ENCODE assay signal across 31 cellular contexts in the genomic region with DNA sequence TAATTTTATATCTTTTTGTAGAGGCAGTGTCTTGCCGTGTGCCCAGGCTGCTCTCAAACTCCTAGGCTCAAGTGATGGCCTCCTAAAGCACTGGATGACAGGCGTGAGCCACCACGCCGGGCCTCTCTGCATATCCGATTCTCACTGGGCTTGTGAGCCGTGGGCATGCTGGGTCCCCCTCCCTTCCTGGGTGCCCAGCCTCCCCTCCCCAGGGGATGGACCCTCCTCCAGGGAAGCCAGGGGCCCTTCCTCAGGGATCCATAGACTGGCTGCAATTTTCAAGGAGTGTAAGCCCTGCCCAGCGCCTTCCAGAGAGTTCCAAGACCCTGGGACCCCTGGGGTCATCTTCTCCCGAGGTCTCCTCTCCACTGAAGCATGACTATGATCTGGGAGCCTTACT.
"Had no signal": no experiment of that assay in that cellular context is flagged by ENCODE, and none has a peak within 500 bp of the region (broad histone marks: within the 10 kb centered on the region; RNA-seq: fewer than 3 reads in every experiment).

No MANE protein-coding gene starts in this region.

- H3K4me2 ChIP-seq: neural progenitor cell had no signal

- H3K9me3 ChIP-seq: esophagus squamous epithelium, right lobe of liver, thoracic aorta, uterus had no signal

- H3K4me1 Mint-ChIP-seq: activated T-helper 17 cell treated with anti-CD3 and anti-CD28 coated beads, Interleukin-2, amount 50 U/mL, for 72 hours; memory B cell; natural killer cell had no signal

- DNase-seq: activated CD4-positive, alpha-beta T cell treated with anti-CD3 and anti-CD28 coated beads for 1 hour; activated CD4-positive, alpha-beta T cell treated with anti-CD3 and anti-CD28 coated beads, Interleukin-2, amount 50 U/mL, for 1 hour; activated CD8-positive, alpha-beta T cell treated with anti-CD3 and anti-CD28 coated beads for 36 hours; activated gamma-delta T cell treated with Interleukin-2 at 50 U/mL for 16 hours; activated naive CD4-positive, alpha-beta T cell treated with anti-CD3 and anti-CD28 coated beads, Interleukin-2, amount 50 U/mL, for 16 hours; activated T-cell treated with anti-CD3 and anti-CD28 coated beads, Interleukin-2, amount 50 U/mL, for 4 hours; amniotic stem cell; central memory CD4-positive, alpha-beta T cell; dermis blood vessel endothelial cell; effector CD4-positive, alpha-beta T cell; esophagus squamous epithelium; midbrain; natural killer cell; stimulated activated CD4-positive, alpha-beta T cell treated with anti-CD3 and anti-CD28 coated beads, Interleukin-4, amount 100 ng/mL, for 1 hour; SW 1271; T-helper 9 cell; trophoblast cell; uterus had no signal

- H3K9me3 Mint-ChIP-seq: activated CD8-positive, alpha-beta T cell treated with anti-CD3 and anti-CD28 coated beads for 36 hours; activated T-cell treated with anti-CD3 and anti-CD28 coated beads, Interleukin-2, amount 50 U/mL, for 4 hours; activated T-helper 17 cell treated with anti-CD3 and anti-CD28 coated beads, Interleukin-2, amount 50 U/mL, for 72 hours; memory B cell; natural killer cell; neural progenitor cell; stimulated activated naive CD8-positive, alpha-beta T cell treated with anti-CD3 and anti-CD28 coated beads, Interleukin-15, Interleukin-2, amounts not matched to agents 100 ng/mL and 50 ng/mL, for 24 hours; T-helper 1 cell treated with Interleukin-12 subunit alpha and Interleukin-12 subunit beta and Interleukin-4 antibody, amounts not matched to agents 30 μg/mL and 1 μg/mL, for 36 hours had no signal

- ATAC-seq: activated CD8-positive, alpha-beta T cell treated with anti-CD3 and anti-CD28 coated beads for 36 hours; activated T-cell treated with anti-CD3 and anti-CD28 coated beads, Interleukin-2, amount 50 U/mL, for 4 hours; activated T-helper 17 cell treated with anti-CD3 and anti-CD28 coated beads, Interleukin-2, amount 50 U/mL, for 72 hours; natural killer cell; right lobe of liver had no signal

- H3K4me3 ChIP-seq: esophagus squamous epithelium, neural progenitor cell, right lobe of liver, uterus had no signal

- H3K9ac ChIP-seq: neural progenitor cell had no signal

- H3K27me3 ChIP-seq: neural progenitor cell, right lobe of liver, uterus had no signal

- H3K36me3 ChIP-seq: esophagus squamous epithelium, neural progenitor cell, right lobe of liver, thoracic aorta, uterus had no signal

- H3K4me1 ChIP-seq: neural progenitor cell, right lobe of liver had no signal

- FAIRE-seq: colon, endometrium, frontal cortex, islet of Langerhans, TTC549 had no signal

- H3K27ac ChIP-seq: epithelial cell of prostate, esophagus squamous epithelium, neural progenitor cell, right lobe of liver, thoracic aorta, uterus had no signal

- H3K36me3 Mint-ChIP-seq: memory B cell, natural killer cell, neural progenitor cell had no signal

- H3K27ac Mint-ChIP-seq: activated CD8-positive, alpha-beta T cell treated with anti-CD3 and anti-CD28 coated beads for 36 hours; activated T-helper 17 cell treated with anti-CD3 and anti-CD28 coated beads, Interleukin-2, amount 50 U/mL, for 72 hours; memory B cell; natural killer cell; neural progenitor cell; stimulated activated naive CD8-positive, alpha-beta T cell treated with anti-CD3 and anti-CD28 coated beads, Interleukin-15, Interleukin-2, amounts not matched to agents 100 ng/mL and 50 ng/mL, for 24 hours; T-helper 1 cell treated with Interleukin-12 subunit alpha and Interleukin-12 subunit beta and Interleukin-4 antibody, amounts not matched to agents 30 μg/mL and 1 μg/mL, for 36 hours had no signal

- H3K4me3 Mint-ChIP-seq: activated CD8-positive, alpha-beta T cell treated with anti-CD3 and anti-CD28 coated beads for 36 hours; activated T-cell treated with anti-CD3 and anti-CD28 coated beads, Interleukin-2, amount 50 U/mL, for 4 hours; activated T-helper 17 cell treated with anti-CD3 and anti-CD28 coated beads, Interleukin-2, amount 50 U/mL, for 72 hours; memory B cell; natural killer cell; neural progenitor cell; stimulated activated naive CD8-positive, alpha-beta T cell treated with anti-CD3 and anti-CD28 coated beads, Interleukin-15, Interleukin-2, amounts not matched to agents 100 ng/mL and 50 ng/mL, for 24 hours; T-helper 1 cell treated with Interleukin-12 subunit alpha and Interleukin-12 subunit beta and Interleukin-4 antibody, amounts not matched to agents 30 μg/mL and 1 μg/mL, for 36 hours had no signal
